ENCODE assay signal across 1 cellular context in genomic region chr18:24999650-25000267, GRCh38.
TF ChIP-seq lines count a peak whose summit lies in the region.

No MANE protein-coding gene starts in this region.

TF ChIP-seq in H1, 55 proteins besides CTCF, POLR2A, EP300 and RAD21 (continued from another document):
- TF ChIP-seq ATF3 (IDR thresholded peaks at IDR 0.05; ENCODE audit: insufficient read depth, low read depth, low read length) (no peak), KDM1A (IDR thresholded peaks at IDR 0.05; ENCODE audit: borderline replicate concordance, low read length) (peak; percentile 29; the same call in 1 of the 2 replicates), SIX5 (IDR thresholded peaks at IDR 0.05; ENCODE audit: low read depth, low read length) (no peak)
